Comparison of ENCODE assay signal across 1 cellular context in the genomic region with DNA sequence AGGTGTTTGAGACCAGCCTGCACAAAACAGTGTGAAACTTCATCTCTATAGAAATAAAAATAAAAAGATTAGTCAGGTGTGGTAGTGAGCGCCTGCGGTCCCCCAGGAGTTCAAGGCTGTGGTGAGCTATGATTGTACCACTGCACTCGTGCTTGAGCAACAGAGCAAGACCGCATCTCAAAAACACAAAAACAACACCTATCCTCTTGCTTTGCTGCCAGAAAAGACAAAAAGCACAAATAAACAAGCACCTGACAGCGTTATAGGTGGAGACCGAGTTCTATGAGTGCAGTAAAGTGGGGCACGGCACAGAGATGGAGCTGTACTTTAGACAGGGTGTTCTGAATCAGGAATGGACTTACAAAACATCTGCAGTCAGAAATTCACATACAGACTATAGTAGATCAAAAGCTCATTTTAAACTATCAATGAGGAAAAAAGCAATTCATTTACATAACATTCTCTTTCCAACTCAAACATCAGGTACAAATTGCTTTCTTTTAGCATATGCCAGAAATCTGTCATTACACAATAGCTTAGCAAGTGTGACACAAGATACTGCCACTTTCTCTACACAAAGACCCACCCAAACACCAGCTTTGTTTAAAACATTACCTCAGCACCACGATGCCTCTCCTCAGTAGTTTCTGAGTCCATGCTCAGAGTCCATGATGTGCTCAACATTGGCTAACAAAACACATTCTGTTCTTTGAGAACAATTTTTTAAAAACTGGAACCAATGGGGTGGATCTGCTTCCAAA.
A peak's percentile ranks its signal among the peaks of the same experiment; 100 is the strongest.
TF ChIP-seq lines count a peak whose summit lies in the region.

No MANE protein-coding gene starts in this region.

TF ChIP-seq in GM12878, 131 proteins besides CTCF, POLR2A, EP300 and RAD21 (continued from another document):
- TF ChIP-seq, protein P1, sequence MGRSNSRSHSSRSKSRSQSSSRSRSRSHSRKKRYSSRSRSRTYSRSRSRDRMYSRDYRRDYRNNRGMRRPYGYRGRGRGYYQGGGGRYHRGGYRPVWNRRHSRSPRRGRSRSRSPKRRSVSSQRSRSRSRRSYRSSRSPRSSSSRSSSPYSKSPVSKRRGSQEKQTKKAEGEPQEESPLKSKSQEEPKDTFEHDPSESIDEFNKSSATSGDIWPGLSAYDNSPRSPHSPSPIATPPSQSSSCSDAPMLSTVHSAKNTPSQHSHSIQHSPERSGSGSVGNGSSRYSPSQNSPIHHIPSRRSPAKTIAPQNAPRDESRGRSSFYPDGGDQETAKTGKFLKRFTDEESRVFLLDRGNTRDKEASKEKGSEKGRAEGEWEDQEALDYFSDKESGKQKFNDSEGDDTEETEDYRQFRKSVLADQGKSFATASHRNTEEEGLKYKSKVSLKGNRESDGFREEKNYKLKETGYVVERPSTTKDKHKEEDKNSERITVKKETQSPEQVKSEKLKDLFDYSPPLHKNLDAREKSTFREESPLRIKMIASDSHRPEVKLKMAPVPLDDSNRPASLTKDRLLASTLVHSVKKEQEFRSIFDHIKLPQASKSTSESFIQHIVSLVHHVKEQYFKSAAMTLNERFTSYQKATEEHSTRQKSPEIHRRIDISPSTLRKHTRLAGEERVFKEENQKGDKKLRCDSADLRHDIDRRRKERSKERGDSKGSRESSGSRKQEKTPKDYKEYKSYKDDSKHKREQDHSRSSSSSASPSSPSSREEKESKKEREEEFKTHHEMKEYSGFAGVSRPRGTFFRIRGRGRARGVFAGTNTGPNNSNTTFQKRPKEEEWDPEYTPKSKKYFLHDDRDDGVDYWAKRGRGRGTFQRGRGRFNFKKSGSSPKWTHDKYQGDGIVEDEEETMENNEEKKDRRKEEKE (IDR thresholded peaks at IDR 0.05) = no peak
- TF ChIP-seq, protein P2, sequence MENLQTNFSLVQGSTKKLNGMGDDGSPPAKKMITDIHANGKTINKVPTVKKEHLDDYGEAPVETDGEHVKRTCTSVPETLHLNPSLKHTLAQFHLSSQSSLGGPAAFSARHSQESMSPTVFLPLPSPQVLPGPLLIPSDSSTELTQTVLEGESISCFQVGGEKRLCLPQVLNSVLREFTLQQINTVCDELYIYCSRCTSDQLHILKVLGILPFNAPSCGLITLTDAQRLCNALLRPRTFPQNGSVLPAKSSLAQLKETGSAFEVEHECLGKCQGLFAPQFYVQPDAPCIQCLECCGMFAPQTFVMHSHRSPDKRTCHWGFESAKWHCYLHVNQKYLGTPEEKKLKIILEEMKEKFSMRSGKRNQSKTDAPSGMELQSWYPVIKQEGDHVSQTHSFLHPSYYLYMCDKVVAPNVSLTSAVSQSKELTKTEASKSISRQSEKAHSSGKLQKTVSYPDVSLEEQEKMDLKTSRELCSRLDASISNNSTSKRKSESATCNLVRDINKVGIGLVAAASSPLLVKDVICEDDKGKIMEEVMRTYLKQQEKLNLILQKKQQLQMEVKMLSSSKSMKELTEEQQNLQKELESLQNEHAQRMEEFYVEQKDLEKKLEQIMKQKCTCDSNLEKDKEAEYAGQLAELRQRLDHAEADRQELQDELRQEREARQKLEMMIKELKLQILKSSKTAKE (IDR thresholded peaks at IDR 0.05; ENCODE audit: low read depth, poor library complexity, severe bottlenecking) = peak; percentile 63
- TF ChIP-seq MYB (IDR thresholded peaks at IDR 0.05; ENCODE audit: borderline replicate concordance, low read depth, low read length) (no peak), CHD4 (IDR thresholded peaks at IDR 0.05) (no peak), IKZF2 (IDR thresholded peaks at IDR 0.05) (peak; percentile 56 to 67; a peak in 3 of 4 replicates), TCF3 (IDR thresholded peaks at IDR 0.05; ENCODE audit: borderline replicate concordance, insufficient read depth, low read depth, low read length) (0 out of 2 replicates have a peak, but pooled peaks have one; percentile 74), NFYA (IDR thresholded peaks at IDR 0.05; ENCODE audit: borderline replicate concordance, low read depth, low read length) (no peak), NR2C2 (IDR thresholded peaks at IDR 0.05; ENCODE audit: borderline replicate concordance, control insufficient read depth, insufficient read length, low read depth) (no peak), BMI1 (IDR thresholded peaks at IDR 0.05; ENCODE audit: borderline replicate concordance) (no peak; the same call in 1 of the 2 replicates), EZH2 (IDR thresholded peaks at IDR 0.05; ENCODE audit: borderline replicate concordance, control insufficient read depth, low read depth, low read length) (no peak)
- TF ChIP-seq, protein P3, sequence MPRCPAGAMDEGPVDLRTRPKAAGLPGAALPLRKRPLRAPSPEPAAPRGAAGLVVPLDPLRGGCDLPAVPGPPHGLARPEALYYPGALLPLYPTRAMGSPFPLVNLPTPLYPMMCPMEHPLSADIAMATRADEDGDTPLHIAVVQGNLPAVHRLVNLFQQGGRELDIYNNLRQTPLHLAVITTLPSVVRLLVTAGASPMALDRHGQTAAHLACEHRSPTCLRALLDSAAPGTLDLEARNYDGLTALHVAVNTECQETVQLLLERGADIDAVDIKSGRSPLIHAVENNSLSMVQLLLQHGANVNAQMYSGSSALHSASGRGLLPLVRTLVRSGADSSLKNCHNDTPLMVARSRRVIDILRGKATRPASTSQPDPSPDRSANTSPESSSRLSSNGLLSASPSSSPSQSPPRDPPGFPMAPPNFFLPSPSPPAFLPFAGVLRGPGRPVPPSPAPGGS (IDR thresholded peaks at IDR 0.05; ENCODE audit: borderline replicate concordance, insufficient read depth, low read depth, low read length, poor library complexity, severe bottlenecking) = no peak
- TF ChIP-seq, protein P4, sequence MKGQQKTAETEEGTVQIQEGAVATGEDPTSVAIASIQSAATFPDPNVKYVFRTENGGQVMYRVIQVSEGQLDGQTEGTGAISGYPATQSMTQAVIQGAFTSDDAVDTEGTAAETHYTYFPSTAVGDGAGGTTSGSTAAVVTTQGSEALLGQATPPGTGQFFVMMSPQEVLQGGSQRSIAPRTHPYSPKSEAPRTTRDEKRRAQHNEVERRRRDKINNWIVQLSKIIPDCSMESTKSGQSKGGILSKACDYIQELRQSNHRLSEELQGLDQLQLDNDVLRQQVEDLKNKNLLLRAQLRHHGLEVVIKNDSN (IDR thresholded peaks at IDR 0.05; ENCODE audit: borderline replicate concordance, extremely low read length, insufficient read depth, low read depth, low read length) = no peak
- TF ChIP-seq, protein P5, sequence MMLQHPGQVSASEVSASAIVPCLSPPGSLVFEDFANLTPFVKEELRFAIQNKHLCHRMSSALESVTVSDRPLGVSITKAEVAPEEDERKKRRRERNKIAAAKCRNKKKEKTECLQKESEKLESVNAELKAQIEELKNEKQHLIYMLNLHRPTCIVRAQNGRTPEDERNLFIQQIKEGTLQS (IDR thresholded peaks at IDR 0.05; ENCODE audit: borderline replicate concordance, extremely low read depth, low read depth, low read length) = no peak
- TF ChIP-seq, protein P6, sequence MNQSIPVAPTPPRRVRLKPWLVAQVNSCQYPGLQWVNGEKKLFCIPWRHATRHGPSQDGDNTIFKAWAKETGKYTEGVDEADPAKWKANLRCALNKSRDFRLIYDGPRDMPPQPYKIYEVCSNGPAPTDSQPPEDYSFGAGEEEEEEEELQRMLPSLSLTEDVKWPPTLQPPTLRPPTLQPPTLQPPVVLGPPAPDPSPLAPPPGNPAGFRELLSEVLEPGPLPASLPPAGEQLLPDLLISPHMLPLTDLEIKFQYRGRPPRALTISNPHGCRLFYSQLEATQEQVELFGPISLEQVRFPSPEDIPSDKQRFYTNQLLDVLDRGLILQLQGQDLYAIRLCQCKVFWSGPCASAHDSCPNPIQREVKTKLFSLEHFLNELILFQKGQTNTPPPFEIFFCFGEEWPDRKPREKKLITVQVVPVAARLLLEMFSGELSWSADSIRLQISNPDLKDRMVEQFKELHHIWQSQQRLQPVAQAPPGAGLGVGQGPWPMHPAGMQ (IDR thresholded peaks at IDR 0.05; ENCODE audit: borderline replicate concordance) = no peak
